In the genomic region with DNA sequence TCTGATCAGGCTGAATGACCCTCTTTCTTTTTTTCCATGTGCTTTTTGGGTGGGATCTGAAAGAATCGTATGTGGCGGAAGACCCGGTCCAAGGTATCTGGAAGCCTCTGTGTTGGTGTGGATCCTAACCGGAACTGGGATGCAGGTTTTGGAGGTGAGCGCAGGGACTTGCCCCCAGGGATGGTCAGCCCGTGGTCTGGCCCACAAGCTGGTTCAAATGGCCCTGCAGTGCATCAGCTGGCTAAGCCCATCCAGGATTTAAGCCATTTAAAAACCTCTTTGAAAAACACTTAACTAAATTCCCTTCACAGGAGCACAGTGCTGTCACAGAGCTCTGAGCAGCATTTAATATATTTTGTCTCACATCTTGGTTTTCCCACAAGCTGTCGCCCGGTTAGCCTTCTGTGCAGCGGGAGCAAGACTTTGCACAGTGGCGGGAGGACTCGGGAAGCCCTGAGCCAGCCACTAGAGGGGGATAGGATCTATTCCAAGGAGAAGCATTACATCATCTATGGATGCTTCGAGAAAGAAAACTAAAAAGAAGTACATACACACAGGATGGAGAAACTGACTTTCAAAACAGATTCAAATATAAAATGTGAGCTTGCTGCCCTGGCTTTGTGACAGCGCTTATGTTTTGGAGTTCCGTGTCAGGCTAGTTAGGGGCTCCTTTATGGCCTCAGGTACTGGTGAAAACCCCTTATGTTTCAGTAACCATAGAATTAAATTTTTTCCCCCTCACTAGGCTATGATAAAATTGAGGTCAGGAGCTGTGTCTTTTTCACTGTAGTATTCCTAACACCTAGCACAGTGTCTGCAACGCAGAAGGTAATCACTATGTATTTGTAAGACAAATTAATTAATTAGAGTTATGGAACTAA, we compare ENCODE assay signal across 8 cellular contexts. TPM values are rescaled to one million over a fixed set of nuclear protein-coding genes. Genes with fewer than 3 reads are reported as not detected.
DNase-seq lines count a peak whose midpoint lies in the region; ATAC-seq and TF ChIP-seq lines count a peak whose summit lies in the region.

No MANE protein-coding gene starts in this region.

- TF ChIP-seq CTCF in foreskin keratinocyte (conservative IDR thresholded peaks at IDR 0.05) = peak; percentile 58

- H3K9me3 ChIP-seq in HAP-1 = no peaks in the 10 kb centered on the region

- H3K27me3 ChIP-seq in ACC112 (ENCODE audit: insufficient read depth, low read length) (no peaks in the 10 kb centered on the region), HAP-1 (ENCODE audit: low read depth) (no peaks in the 10 kb centered on the region), foreskin keratinocyte (no peaks in the 10 kb centered on the region)

- H3K27ac ChIP-seq in ACC112 (ENCODE audit: low read depth, low read length) = peak overlapping the region; percentile 41
- H3K27ac ChIP-seq in foreskin keratinocyte = no peak overlapping the region

- ATAC-seq in SK-N-SH treated with all-trans-retinoic acid at 6 μM for 48 hours = peak; percentile 80
- no peak for ATAC-seq in foreskin keratinocyte
- no peak for ATAC-seq in HG03039 (IDR thresholded peaks at IDR 0.05; ENCODE audit: unreplicated experiment)
- no peak for ATAC-seq in GM18873 (IDR thresholded peaks at IDR 0.05; ENCODE audit: low FRiP score, unreplicated experiment)

- peak; percentile 14 to 67 for DNase-seq in HAP-1 (ENCODE audit: low spot score in 2 of 2)
- no peak for DNase-seq in foreskin keratinocyte
- DNase-seq in pons (ENCODE audit: low spot score) = peak; percentile 79
- DNase-seq in T-helper 9 cell = no peak

- no peak overlapping the region for H3K4me3 ChIP-seq in ACC112 (ENCODE audit: low read depth, low read length)
- H3K4me3 ChIP-seq in HAP-1 = no peak overlapping the region

- peak overlapping the region; percentile 59 for H2AFZ ChIP-seq in ACC112 (ENCODE audit: low read length, unreplicated experiment)

- H3K36me3 ChIP-seq in ACC112 (ENCODE audit: insufficient read depth, low read length) (no peaks in the 10 kb centered on the region), HAP-1 (replicated peaks) (no peaks in the 10 kb centered on the region)

- H3K4me1 ChIP-seq in ACC112 (ENCODE audit: control insufficient read depth, insufficient read depth, low read length, unreplicated experiment) (peaks cover 52% of the 10 kb centered on the region), HAP-1 (peaks cover 19% of the 10 kb centered on the region), foreskin keratinocyte (peaks cover 40% of the 10 kb centered on the region)

- no peaks in the 10 kb centered on the region for H3K79me2 ChIP-seq in ACC112 (ENCODE audit: control insufficient read depth, insufficient read depth, low read length, unreplicated experiment)

- in situ Hi-C loops in HAP-1 (cut with MboI; ENCODE audit: low sequenced_read_pairs) = no loop called here

TF ChIP-seq in SK-N-SH treated with all-trans-retinoic acid at 6 μM for 48 hours, 23 proteins besides CTCF, POLR2A, EP300 and RAD21 (continues in another document):
- TF ChIP-seq ZNF8 (CRISPR knock-in tag; IDR thresholded peaks at IDR 0.05) (no peak), ESRRG (CRISPR knock-in tag; IDR thresholded peaks at IDR 0.05) (no peak), ZC3H10 (CRISPR knock-in tag; IDR thresholded peaks at IDR 0.05) (no peak), BACH2 (CRISPR knock-in tag; IDR thresholded peaks at IDR 0.05; ENCODE audit: borderline replicate concordance) (no peak), ZNF565 (CRISPR knock-in tag; conservative IDR thresholded peaks at IDR 0.05; ENCODE audit: low read depth) (no peak), ZNF70 (CRISPR knock-in tag; IDR thresholded peaks at IDR 0.05) (no peak), OSR1 (CRISPR knock-in tag; IDR thresholded peaks at IDR 0.05) (no peak), ZFP30 (CRISPR knock-in tag; IDR thresholded peaks at IDR 0.05) (no peak), PPARA (CRISPR knock-in tag; IDR thresholded peaks at IDR 0.05; ENCODE audit: borderline replicate concordance) (no peak), RARB (CRISPR knock-in tag; IDR thresholded peaks at IDR 0.05) (no peak), SNAI2 (CRISPR knock-in tag; IDR thresholded peaks at IDR 0.05) (no peak), TOX (CRISPR knock-in tag; IDR thresholded peaks at IDR 0.05; ENCODE audit: borderline replicate concordance) (no peak), ZFP3 (CRISPR knock-in tag; IDR thresholded peaks at IDR 0.05) (no peak), TCF4 (CRISPR knock-in tag; IDR thresholded peaks at IDR 0.05; ENCODE audit: borderline replicate concordance) (no peak)
- TF ChIP-seq, protein P1, sequence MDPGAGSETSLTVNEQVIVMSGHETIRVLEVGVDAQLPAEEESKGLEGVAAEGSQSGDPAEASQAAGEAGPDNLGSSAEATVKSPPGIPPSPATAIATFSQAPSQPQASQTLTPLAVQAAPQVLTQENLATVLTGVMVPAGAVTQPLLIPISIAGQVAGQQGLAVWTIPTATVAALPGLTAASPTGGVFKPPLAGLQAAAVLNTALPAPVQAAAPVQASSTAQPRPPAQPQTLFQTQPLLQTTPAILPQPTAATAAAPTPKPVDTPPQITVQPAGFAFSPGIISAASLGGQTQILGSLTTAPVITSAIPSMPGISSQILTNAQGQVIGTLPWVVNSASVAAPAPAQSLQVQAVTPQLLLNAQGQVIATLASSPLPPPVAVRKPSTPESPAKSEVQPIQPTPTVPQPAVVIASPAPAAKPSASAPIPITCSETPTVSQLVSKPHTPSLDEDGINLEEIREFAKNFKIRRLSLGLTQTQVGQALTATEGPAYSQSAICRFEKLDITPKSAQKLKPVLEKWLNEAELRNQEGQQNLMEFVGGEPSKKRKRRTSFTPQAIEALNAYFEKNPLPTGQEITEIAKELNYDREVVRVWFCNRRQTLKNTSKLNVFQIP (CRISPR knock-in tag; IDR thresholded peaks at IDR 0.05; ENCODE audit: borderline replicate concordance, low read depth) = no peak
- TF ChIP-seq, protein P2, sequence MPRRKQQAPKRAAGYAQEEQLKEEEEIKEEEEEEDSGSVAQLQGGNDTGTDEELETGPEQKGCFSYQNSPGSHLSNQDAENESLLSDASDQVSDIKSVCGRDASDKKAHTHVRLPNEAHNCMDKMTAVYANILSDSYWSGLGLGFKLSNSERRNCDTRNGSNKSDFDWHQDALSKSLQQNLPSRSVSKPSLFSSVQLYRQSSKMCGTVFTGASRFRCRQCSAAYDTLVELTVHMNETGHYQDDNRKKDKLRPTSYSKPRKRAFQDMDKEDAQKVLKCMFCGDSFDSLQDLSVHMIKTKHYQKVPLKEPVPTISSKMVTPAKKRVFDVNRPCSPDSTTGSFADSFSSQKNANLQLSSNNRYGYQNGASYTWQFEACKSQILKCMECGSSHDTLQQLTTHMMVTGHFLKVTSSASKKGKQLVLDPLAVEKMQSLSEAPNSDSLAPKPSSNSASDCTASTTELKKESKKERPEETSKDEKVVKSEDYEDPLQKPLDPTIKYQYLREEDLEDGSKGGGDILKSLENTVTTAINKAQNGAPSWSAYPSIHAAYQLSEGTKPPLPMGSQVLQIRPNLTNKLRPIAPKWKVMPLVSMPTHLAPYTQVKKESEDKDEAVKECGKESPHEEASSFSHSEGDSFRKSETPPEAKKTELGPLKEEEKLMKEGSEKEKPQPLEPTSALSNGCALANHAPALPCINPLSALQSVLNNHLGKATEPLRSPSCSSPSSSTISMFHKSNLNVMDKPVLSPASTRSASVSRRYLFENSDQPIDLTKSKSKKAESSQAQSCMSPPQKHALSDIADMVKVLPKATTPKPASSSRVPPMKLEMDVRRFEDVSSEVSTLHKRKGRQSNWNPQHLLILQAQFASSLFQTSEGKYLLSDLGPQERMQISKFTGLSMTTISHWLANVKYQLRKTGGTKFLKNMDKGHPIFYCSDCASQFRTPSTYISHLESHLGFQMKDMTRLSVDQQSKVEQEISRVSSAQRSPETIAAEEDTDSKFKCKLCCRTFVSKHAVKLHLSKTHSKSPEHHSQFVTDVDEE (CRISPR knock-in tag; IDR thresholded peaks at IDR 0.05) = no peak
- TF ChIP-seq, protein P3, sequence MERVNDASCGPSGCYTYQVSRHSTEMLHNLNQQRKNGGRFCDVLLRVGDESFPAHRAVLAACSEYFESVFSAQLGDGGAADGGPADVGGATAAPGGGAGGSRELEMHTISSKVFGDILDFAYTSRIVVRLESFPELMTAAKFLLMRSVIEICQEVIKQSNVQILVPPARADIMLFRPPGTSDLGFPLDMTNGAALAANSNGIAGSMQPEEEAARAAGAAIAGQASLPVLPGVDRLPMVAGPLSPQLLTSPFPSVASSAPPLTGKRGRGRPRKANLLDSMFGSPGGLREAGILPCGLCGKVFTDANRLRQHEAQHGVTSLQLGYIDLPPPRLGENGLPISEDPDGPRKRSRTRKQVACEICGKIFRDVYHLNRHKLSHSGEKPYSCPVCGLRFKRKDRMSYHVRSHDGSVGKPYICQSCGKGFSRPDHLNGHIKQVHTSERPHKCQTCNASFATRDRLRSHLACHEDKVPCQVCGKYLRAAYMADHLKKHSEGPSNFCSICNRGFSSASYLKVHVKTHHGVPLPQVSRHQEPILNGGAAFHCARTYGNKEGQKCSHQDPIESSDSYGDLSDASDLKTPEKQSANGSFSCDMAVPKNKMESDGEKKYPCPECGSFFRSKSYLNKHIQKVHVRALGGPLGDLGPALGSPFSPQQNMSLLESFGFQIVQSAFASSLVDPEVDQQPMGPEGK (CRISPR knock-in tag; IDR thresholded peaks at IDR 0.05; ENCODE audit: borderline replicate concordance) = no peak
- TF ChIP-seq, protein P4, sequence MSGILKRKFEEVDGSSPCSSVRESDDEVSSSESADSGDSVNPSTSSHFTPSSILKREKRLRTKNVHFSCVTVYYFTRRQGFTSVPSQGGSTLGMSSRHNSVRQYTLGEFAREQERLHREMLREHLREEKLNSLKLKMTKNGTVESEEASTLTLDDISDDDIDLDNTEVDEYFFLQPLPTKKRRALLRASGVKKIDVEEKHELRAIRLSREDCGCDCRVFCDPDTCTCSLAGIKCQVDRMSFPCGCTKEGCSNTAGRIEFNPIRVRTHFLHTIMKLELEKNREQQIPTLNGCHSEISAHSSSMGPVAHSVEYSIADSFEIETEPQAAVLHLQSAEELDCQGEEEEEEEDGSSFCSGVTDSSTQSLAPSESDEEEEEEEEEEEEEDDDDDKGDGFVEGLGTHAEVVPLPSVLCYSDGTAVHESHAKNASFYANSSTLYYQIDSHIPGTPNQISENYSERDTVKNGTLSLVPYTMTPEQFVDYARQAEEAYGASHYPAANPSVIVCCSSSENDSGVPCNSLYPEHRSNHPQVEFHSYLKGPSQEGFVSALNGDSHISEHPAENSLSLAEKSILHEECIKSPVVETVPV (CRISPR knock-in tag; IDR thresholded peaks at IDR 0.05) = no peak

RNA-seq across cellular contexts. Expression of a gene that starts 11.3 kb away (rescaled TPM):
- 0.17 and 0.32 TPM in 2 replicates for total RNA-seq in foreskin keratinocyte
- polyA plus RNA-seq in foreskin keratinocyte = 0.48 and 0.60 TPM in 2 replicates

RNA-seq across cellular contexts. Expression of a gene that starts 15.0 kb away (rescaled TPM):
- total RNA-seq in foreskin keratinocyte = 35.4 and 65.2 TPM in 2 replicates
- polyA plus RNA-seq in foreskin keratinocyte = 21.5 and 39.6 TPM in 2 replicates

Comparison
In these comparisons a context has a peak if more than half of its experiments do, and no peak if none do; other contexts are left out.
1. DNase-seq: peak in HAP-1 (2 of 2) and pons (single experiment); none in foreskin keratinocyte (0 of 2) and T-helper 9 cell (single experiment).